ENCODE assay signal across 1 cellular context in genomic region chr5:77642915-77643653, GRCh38.
TF ChIP-seq lines count a peak whose summit lies in the region.

No MANE protein-coding gene starts in this region.

TF ChIP-seq in IMR-90, 13 proteins besides CTCF, POLR2A, EP300 and RAD21 (continued from another document):
- TF ChIP-seq USF2 (IDR thresholded peaks at IDR 0.05; ENCODE audit: low read depth, low read length): no peak
- no peak for TF ChIP-seq CEBPB (IDR thresholded peaks at IDR 0.05; ENCODE audit: low read depth, low read length)
- no peak for TF ChIP-seq RFX5 (IDR thresholded peaks at IDR 0.05; ENCODE audit: low read depth, low read length)
- no peak for TF ChIP-seq BHLHE40 (IDR thresholded peaks at IDR 0.05; ENCODE audit: low read depth, low read length)
- no peak for TF ChIP-seq NFE2L2 (IDR thresholded peaks at IDR 0.05; ENCODE audit: low read depth, low read length)
- no peak for TF ChIP-seq ELK1 (IDR thresholded peaks at IDR 0.05; ENCODE audit: borderline replicate concordance, low read depth, low read length)
- no peak for TF ChIP-seq RCOR1 (IDR thresholded peaks at IDR 0.05; ENCODE audit: insufficient replicate concordance, low read length)
- TF ChIP-seq MAFK (IDR thresholded peaks at IDR 0.05; ENCODE audit: low read depth, low read length): no peak
- no peak for TF ChIP-seq FOS (IDR thresholded peaks at IDR 0.05; ENCODE audit: low read depth, low read length)
- no peak for TF ChIP-seq SMC3 (IDR thresholded peaks at IDR 0.05; ENCODE audit: low read depth, low read length)
- no peak for TF ChIP-seq CHD1 (IDR thresholded peaks at IDR 0.05; ENCODE audit: low read depth, low read length)
